1 cellular context compared by ENCODE assay signal in genomic region chr1:153631047-153632022, GRCh38.
TF ChIP-seq lines count a peak whose summit lies in the region.

No MANE protein-coding gene starts in this region.

TF ChIP-seq in HEK293T, 16 proteins besides CTCF, POLR2A, EP300 and RAD21:
- TF ChIP-seq BHLHE40 (IDR thresholded peaks at IDR 0.05; ENCODE audit: borderline replicate concordance) (no peak), SP1 (IDR thresholded peaks at IDR 0.05) (no peak), FOXM1 (IDR thresholded peaks at IDR 0.05; ENCODE audit: borderline replicate concordance) (no peak), TARDBP (IDR thresholded peaks at IDR 0.05) (no peak)
